Comparison of ENCODE assay signal across 26 cellular contexts in the genomic region with DNA sequence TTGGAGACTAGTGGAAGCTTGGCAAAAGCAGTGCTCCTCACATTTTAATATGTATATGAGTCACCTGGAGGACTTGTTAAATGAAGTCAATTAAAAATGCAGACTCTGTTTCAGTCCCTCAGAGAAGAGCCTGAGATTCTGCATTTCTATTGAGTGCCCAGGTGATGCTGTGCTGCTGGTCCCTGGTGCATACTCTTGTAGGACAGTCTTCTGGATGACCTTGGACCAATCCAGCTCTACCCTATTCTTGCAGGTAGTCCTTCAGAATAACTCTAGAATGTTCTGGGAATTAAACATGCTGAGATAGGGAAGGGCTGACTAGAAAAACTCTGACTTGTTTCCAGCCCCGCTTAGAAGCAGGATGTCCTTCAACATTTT.
"Had no signal": no experiment of that assay in that cellular context is flagged by ENCODE, and none has a peak within 500 bp of the region (broad histone marks: within the 10 kb centered on the region; RNA-seq: fewer than 3 reads in every experiment).

No MANE protein-coding gene starts in this region.

- H3K4me1 ChIP-seq: adrenal gland, left ventricle myocardium inferior, right atrium auricular region, suprapubic skin, tibial artery had no signal

- H3K27ac ChIP-seq: adrenal gland, brain microvascular endothelial cell, coronary artery, dorsolateral prefrontal cortex, left ventricle myocardium inferior, right atrium auricular region, suprapubic skin, tibial artery had no signal

- H3K9me3 ChIP-seq: adrenal gland, left ventricle myocardium inferior, mucosa of descending colon, right atrium auricular region, suprapubic skin, tibial artery had no signal

- H3K36me3 Mint-ChIP-seq: activated naive CD8-positive, alpha-beta T cell treated with anti-CD3 and anti-CD28 coated beads for 36 hours; natural killer cell treated with Interleukin-12 subunit alpha and Interleukin-12 subunit beta and Interleukin-15 and Interleukin-18, amount 100 ng/mL, for 72 hours; T-cell had no signal

- H3K27me3 ChIP-seq: adrenal gland, brain microvascular endothelial cell, dorsolateral prefrontal cortex, right atrium auricular region, suprapubic skin, tibial artery had no signal

- FAIRE-seq: astrocyte, islet of Langerhans had no signal

- H3K36me3 ChIP-seq: adrenal gland, brain microvascular endothelial cell, left ventricle myocardium inferior, right atrium auricular region, suprapubic skin, tibial artery had no signal

- H3K9me3 Mint-ChIP-seq: activated naive CD4-positive, alpha-beta T cell treated with anti-CD3 and anti-CD28 coated beads for 36 hours; activated naive CD8-positive, alpha-beta T cell treated with anti-CD3 and anti-CD28 coated beads for 36 hours; activated T-cell treated with anti-CD3 and anti-CD28 coated beads, Interleukin-2, amount 50 U/mL, for 72 hours; natural killer cell treated with Interleukin-12 subunit alpha and Interleukin-12 subunit beta and Interleukin-15 and Interleukin-18, amount 100 ng/mL, for 72 hours; T-cell had no signal

- H3K4me3 Mint-ChIP-seq: activated CD4-positive, alpha-beta T cell treated with anti-CD3 and anti-CD28 coated beads for 36 hours; activated naive CD4-positive, alpha-beta T cell treated with anti-CD3 and anti-CD28 coated beads for 36 hours; activated naive CD8-positive, alpha-beta T cell treated with anti-CD3 and anti-CD28 coated beads for 36 hours; activated T-cell treated with anti-CD3 and anti-CD28 coated beads, Interleukin-2, amount 50 U/mL, for 72 hours; natural killer cell treated with Interleukin-12 subunit alpha and Interleukin-12 subunit beta and Interleukin-15 and Interleukin-18, amount 100 ng/mL, for 72 hours; T-cell had no signal

- H3K27ac Mint-ChIP-seq: activated CD4-positive, alpha-beta T cell treated with anti-CD3 and anti-CD28 coated beads for 36 hours; activated naive CD4-positive, alpha-beta T cell treated with anti-CD3 and anti-CD28 coated beads for 36 hours; activated naive CD8-positive, alpha-beta T cell treated with anti-CD3 and anti-CD28 coated beads for 36 hours; activated T-cell treated with anti-CD3 and anti-CD28 coated beads, Interleukin-2, amount 50 U/mL, for 72 hours; natural killer cell treated with Interleukin-12 subunit alpha and Interleukin-12 subunit beta and Interleukin-15 and Interleukin-18, amount 100 ng/mL, for 72 hours; T-cell had no signal

- ATAC-seq: activated CD4-positive, alpha-beta T cell treated with anti-CD3 and anti-CD28 coated beads for 36 hours; activated T-cell treated with anti-CD3 and anti-CD28 coated beads, Interleukin-2, amount 50 U/mL, for 72 hours; mucosa of descending colon; T-cell had no signal

- H3K4me3 ChIP-seq: adrenal gland, coronary artery, dorsolateral prefrontal cortex, left ventricle myocardium inferior, lung, mucosa of descending colon, right atrium auricular region, suprapubic skin, tibial artery had no signal

- H3K27me3 Mint-ChIP-seq: activated CD4-positive, alpha-beta T cell treated with anti-CD3 and anti-CD28 coated beads for 36 hours; activated naive CD8-positive, alpha-beta T cell treated with anti-CD3 and anti-CD28 coated beads for 36 hours; natural killer cell treated with Interleukin-12 subunit alpha and Interleukin-12 subunit beta and Interleukin-15 and Interleukin-18, amount 100 ng/mL, for 72 hours; T-cell had no signal

- DNase-seq: activated CD4-positive, alpha-beta T cell treated with anti-CD3 and anti-CD28 coated beads for 36 hours; activated CD4-positive, CD25-positive, alpha-beta regulatory T cell; activated naive CD4-positive, alpha-beta T cell treated with anti-CD3 and anti-CD28 coated beads for 36 hours; activated naive CD8-positive, alpha-beta T cell treated with anti-CD3 and anti-CD28 coated beads for 36 hours; activated T-cell treated with anti-CD3 and anti-CD28 coated beads for 4 hours; activated T-cell treated with anti-CD3 and anti-CD28 coated beads, Interleukin-2, amount 50 U/mL, for 72 hours; adrenal gland; brain microvascular endothelial cell; dorsolateral prefrontal cortex; effector memory CD4-positive, alpha-beta T cell; head of caudate nucleus; hippocampal formation; left ventricle myocardium inferior; mucosa of descending colon; stimulated activated CD4-positive, alpha-beta T cell treated with anti-CD3 and anti-CD28 coated beads, Interleukin-15, amount 100 ng/mL, for 24 hours; stimulated activated CD4-positive, alpha-beta T cell treated with anti-CD3 and anti-CD28 coated beads, Interleukin-2, amount 100 ng/mL, for 24 hours; stimulated activated naive CD4-positive, alpha-beta T cell; T-cell; tibial artery had no signal

- H3K4me1 Mint-ChIP-seq: activated CD4-positive, alpha-beta T cell treated with anti-CD3 and anti-CD28 coated beads for 36 hours had no signal
